Comparison of ENCODE assay signal across 20 cellular contexts in genomic region chr4:45324381-45325111, GRCh38.
A peak's percentile ranks its signal among the peaks of the same experiment; 100 is the strongest.
DNase-seq lines count a peak whose midpoint lies in the region; ATAC-seq and TF ChIP-seq lines count a peak whose summit lies in the region.
"Had no signal": no experiment of that assay in that cellular context is flagged by ENCODE, and none has a peak within 500 bp of the region (broad histone marks: within the 10 kb centered on the region; RNA-seq: fewer than 3 reads in every experiment).

No MANE protein-coding gene starts in this region.

- H3K36me3 Mint-ChIP-seq in nephron progenitor cell (ENCODE audit: low read depth) = no peaks in the 10 kb centered on the region
- H3K36me3 Mint-ChIP-seq: CD8-positive, alpha-beta T cell; IgD-negative memory B cell had no signal

- no peaks in the 10 kb centered on the region for H3K27me3 Mint-ChIP-seq in nephron progenitor cell (ENCODE audit: low read depth, poor library complexity)
- H3K27me3 Mint-ChIP-seq: B cell, IgD-negative memory B cell had no signal

- intact Hi-C loops in Right ventricle myocardium superior (cut with DNase I) (no loop called here), left ventricle myocardium superior (cut with micrococcal nuclease) (no loop called here), posterior cingulate gyrus (cut with DNase I) (no loop called here)

- ATAC-seq in GM21786 (IDR thresholded peaks at IDR 0.05; ENCODE audit: unreplicated experiment) (peak; percentile 4), Right ventricle myocardium superior (ENCODE audit: poor library complexity) (peak; percentile 94), left ventricle myocardium superior (peak; percentile 97), GM18858 (IDR thresholded peaks at IDR 0.05; ENCODE audit: unreplicated experiment) (no peak)
- ATAC-seq: CD8-positive, alpha-beta T cell; PC-3 had no signal

- TF ChIP-seq CTCF in nephron progenitor cell (IDR thresholded peaks at IDR 0.05) = no peak

- no peaks in the 10 kb centered on the region for H3K4me1 Mint-ChIP-seq in nephron progenitor cell
- H3K4me1 Mint-ChIP-seq: B cell, IgD-negative memory B cell had no signal

- H3K9me3 Mint-ChIP-seq in nephron progenitor cell = no peaks in the 10 kb centered on the region

- H3K4me3 Mint-ChIP-seq in nephron progenitor cell = no peak overlapping the region
- H3K4me3 Mint-ChIP-seq: B cell; CD8-positive, alpha-beta T cell; IgD-negative memory B cell had no signal

- DNase-seq in Right ventricle myocardium superior = no peak
- DNase-seq in left ventricle myocardium superior = peak; percentile 23
- DNase-seq in posterior cingulate gyrus = peak in 8 of 10 donors; percentile 21 to 86 (median 34)
- no peak for DNase-seq in nephron progenitor cell
- no peak for DNase-seq in activated CD4-positive, CD25-positive, alpha-beta regulatory T cell (lab: John Stamatoyannopoulos, UW)
- DNase-seq: DMS 273 treated with DMSO at 0.1 percent for 48 hours; DMS79; EL; GDM1; MM.1S; NCI-H1694 treated with DMSO at 0.1 percent for 48 hours; NCI-H2081; NCI-H2227 treated with DMSO at 0.1 percent for 48 hours; NK-92 treated with Interleukin-12 subunit alpha and Interleukin-12 subunit beta, amount 100 ng/mL, for 24 hours; PC-3 had no signal

- H3K27ac Mint-ChIP-seq in nephron progenitor cell = no peak overlapping the region
- H3K27ac Mint-ChIP-seq: B cell; CD8-positive, alpha-beta T cell; IgD-negative memory B cell had no signal

Comparison
In these comparisons a context has a peak if more than half of its experiments do, and no peak if none do; other contexts are left out.
1. DNase-seq: peak in left ventricle myocardium superior (single experiment) and posterior cingulate gyrus (8 of 10); none in Right ventricle myocardium superior (single experiment), nephron progenitor cell (single experiment) and activated CD4-positive, CD25-positive, alpha-beta regulatory T cell (0 of 4).